ENCODE assay signal across 11 cellular contexts in the genomic region with DNA sequence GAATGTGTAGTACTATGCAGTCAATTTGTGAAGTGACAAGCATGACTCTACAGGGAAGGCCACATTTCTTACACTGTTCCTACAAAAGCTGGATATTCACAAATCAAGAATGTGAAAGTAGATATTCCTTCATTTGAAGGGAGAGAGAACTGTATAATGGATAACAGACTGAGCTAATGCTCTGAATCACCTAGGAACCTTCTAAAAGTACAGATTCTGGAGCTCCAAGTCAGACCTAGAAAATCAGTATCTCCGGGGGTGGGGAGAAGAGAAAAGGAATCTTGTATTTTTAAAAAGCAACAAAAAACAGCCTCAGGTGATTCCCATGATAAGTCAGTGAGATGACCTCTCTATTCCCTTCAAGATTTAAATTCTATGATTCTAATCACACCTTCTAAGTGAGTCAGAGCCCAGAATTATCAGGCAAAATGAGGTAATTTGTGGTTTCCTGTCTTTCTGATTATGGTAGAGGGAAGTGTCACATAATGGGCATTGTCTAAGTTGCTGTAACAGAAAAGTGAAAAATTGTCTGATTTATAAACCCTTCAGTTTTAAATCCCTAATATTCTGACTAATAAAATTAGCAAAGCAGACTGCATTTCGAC.
A peak's percentile ranks its signal among the peaks of the same experiment; 100 is the strongest.
DNase-seq lines count a peak whose midpoint lies in the region; ATAC-seq, FAIRE-seq and TF ChIP-seq lines count a peak whose summit lies in the region.
"Had no signal": no experiment of that assay in that cellular context is flagged by ENCODE, and none has a peak within 500 bp of the region (broad histone marks: within the 10 kb centered on the region; RNA-seq: fewer than 3 reads in every experiment).

No MANE protein-coding gene starts in this region.

- no peaks in the 10 kb centered on the region for H4K20me1 ChIP-seq in GM12878 (ENCODE audit: control insufficient read depth, insufficient read depth)

- no peak for TF ChIP-seq EP300 in GM12878 (IDR thresholded peaks at IDR 0.05; ENCODE audit: borderline replicate concordance in 1 of 2, control insufficient read depth in 1 of 2, low read depth in 2 of 2, low read length in 2 of 2)

- no peak overlapping the region for H3K27ac ChIP-seq in GM12878 (ENCODE audit: control insufficient read depth, insufficient read depth)
- H3K27ac ChIP-seq in small intestine (ENCODE audit: low read depth in 1 of 2, low read length in 1 of 2) = no peak overlapping the region
- no peak overlapping the region for H3K27ac ChIP-seq in upper lobe of right lung

- 31% methylated on average over 2 of the region's 2 CpGs for WGBS in GM12878 (ENCODE audit: insufficient coverage, insufficient replicate concordance, low lambda C conversion rate, missing lambda C conversion rate)
- WGBS in small intestine, 3 donors = 74 to 84% (median 79%) methylated on average over 2 of the region's 2 CpGs

- H3K36me3 Mint-ChIP-seq in activated T-cell treated with anti-CD3 and anti-CD28 coated beads, Interleukin-2, amount 50 U/mL, for 4 hours (ENCODE audit: insufficient read depth) = no peaks in the 10 kb centered on the region
- H3K36me3 Mint-ChIP-seq: naive B cell had no signal

- peak overlapping the region; percentile 63 for H3K4me3 Mint-ChIP-seq in activated T-cell treated with anti-CD3 and anti-CD28 coated beads, Interleukin-2, amount 50 U/mL, for 4 hours
- H3K4me3 Mint-ChIP-seq: naive B cell had no signal

- peaks cover 6% of the 10 kb centered on the region for H3K9me3 Mint-ChIP-seq in activated T-cell treated with anti-CD3 and anti-CD28 coated beads, Interleukin-2, amount 50 U/mL, for 4 hours

- H3K4me3 ChIP-seq in GM12878 = no peak overlapping the region
- no peak overlapping the region for H3K4me3 ChIP-seq in small intestine (ENCODE audit: low read depth in 1 of 2, low read length in 2 of 2)
- H3K4me3 ChIP-seq in upper lobe of right lung = no peak overlapping the region

- H3K9ac ChIP-seq in GM12878 (ENCODE audit: control insufficient read depth, insufficient read depth, low read length) = no peak overlapping the region

- H3K27me3 Mint-ChIP-seq in activated T-cell treated with anti-CD3 and anti-CD28 coated beads, Interleukin-2, amount 50 U/mL, for 4 hours (ENCODE audit: low read depth) = no peaks in the 10 kb centered on the region

- TF ChIP-seq CTCF in GM12878 (IDR thresholded peaks at IDR 0.05 in 2 of 3, conservative IDR thresholded peaks at IDR 0.05 in 1 of 3; ENCODE audit: control insufficient read depth in 2 of 3, extremely low read depth in 1 of 3, insufficient read depth in 1 of 3, low read depth in 3 of 3, low read length in 3 of 3) = no peak
- TF ChIP-seq CTCF in upper lobe of right lung (IDR thresholded peaks at IDR 0.05) = no peak

- FAIRE-seq in GM12878 (lab: Jason Lieb, UNC) (no peak), small intestine (lab: Jason Lieb, UNC) (no peak)
- FAIRE-seq: G401.6, TTC549 had no signal

- TF ChIP-seq RAD21 in GM12878 (IDR thresholded peaks at IDR 0.05; ENCODE audit: insufficient read depth, low read depth, low read length) = no peak

- H3K4me1 Mint-ChIP-seq in activated T-cell treated with anti-CD3 and anti-CD28 coated beads, Interleukin-2, amount 50 U/mL, for 4 hours (ENCODE audit: low read depth) = peaks cover 83% of the 10 kb centered on the region
- H3K4me1 Mint-ChIP-seq: naive B cell had no signal

- BruUV-seq in GM12878 (replicated peaks; lab: Mats Ljungman, UMichigan) = no TSS peak

- H3K36me3 ChIP-seq in GM12878 (ENCODE audit: control insufficient read depth in 2 of 2, insufficient read depth in 2 of 2, low read length in 1 of 2) (no peaks in the 10 kb centered on the region), small intestine (ENCODE audit: control insufficient read depth in 2 of 2, insufficient read depth in 2 of 2, low read length in 2 of 2) (no peaks in the 10 kb centered on the region), upper lobe of right lung (no peaks in the 10 kb centered on the region)

- RAD21 ChIA-PET in GM12878 (lab: Charles Lee; ENCODE audit: unreplicated experiment) = no interaction called here

- H2AFZ ChIP-seq in GM12878 (ENCODE audit: control insufficient read depth, low read depth, low read length) = no peak overlapping the region

- H3K4me2 ChIP-seq in GM12878 (ENCODE audit: control insufficient read depth, insufficient read depth) = no peak overlapping the region

- H3K27me3 ChIP-seq in GM12878 (replicated peaks in 1 of 2; ENCODE audit: control insufficient read depth in 2 of 2, insufficient read depth in 2 of 2, low read length in 1 of 2) = no peaks in the 10 kb centered on the region
- H3K27me3 ChIP-seq in small intestine (ENCODE audit: control insufficient read depth in 2 of 2, insufficient read depth in 2 of 2, low read length in 2 of 2) = no peaks in the 10 kb centered on the region
- no peaks in the 10 kb centered on the region for H3K27me3 ChIP-seq in upper lobe of right lung

- H3K9me3 ChIP-seq in GM12878 (replicated peaks; ENCODE audit: control insufficient read depth, insufficient read depth, low read length) = no peaks in the 10 kb centered on the region; the same call in 2 of the 3 replicates
- no peaks in the 10 kb centered on the region for H3K9me3 ChIP-seq in small intestine (ENCODE audit: control insufficient read depth, low read depth)
- no peaks in the 10 kb centered on the region for H3K9me3 ChIP-seq in upper lobe of right lung

- CTCF ChIA-PET in GM12878 (lab: Yijun Ruan, JAX) = no interaction called here

- in situ Hi-C loops in GM12878 (cut with MboI) = no loop called here

- intact Hi-C loops in GM12878 (cut with micrococcal nuclease; ENCODE audit: unreplicated experiment) (no loop called here), upper lobe of right lung (cut with DNase I) (no loop called here)

- DNase-seq in activated T-cell treated with anti-CD3 and anti-CD28 coated beads, Interleukin-2, amount 50 U/mL, for 4 hours = no peak
- DNase-seq in activated T-cell treated with anti-CD3 and anti-CD28 coated beads, Interleukin-2, amount 50 U/mL, for 48 hours = no peak
- DNase-seq in NOMO-1 (lab: John Stamatoyannopoulos, UW; ENCODE audit: unreplicated experiment in 2 of 2) (peak; percentile 80 to 83), GM12878 (ENCODE audit: low read depth, low spot score) (no peak), small intestine (peak; percentile 33), iPS-NIHi11 (ENCODE audit: low spot score) (no peak), upper lobe of right lung (no peak)
- DNase-seq: naive B cell had no signal

- no peaks in the 10 kb centered on the region for H3K79me2 ChIP-seq in GM12878 (ENCODE audit: control insufficient read depth, insufficient read depth, low read length)

- TF ChIP-seq POLR2A in GM12878 (IDR thresholded peaks at IDR 0.05; ENCODE audit: low read depth, low read length) = no peak

- SMC1A ChIA-PET in GM12878 (lab: Charles Lee; ENCODE audit: uncharacterized antibody, unreplicated experiment) = no interaction called here

- POLR2A ChIA-PET in GM12878 (lab: Charles Lee) = no interaction called here

- peak; percentile 73 to 74 for ATAC-seq in activated T-cell treated with anti-CD3 and anti-CD28 coated beads, Interleukin-2, amount 50 U/mL, for 4 hours
- peak; percentile 58 for ATAC-seq in GM12878
- ATAC-seq in upper lobe of right lung = no peak
- ATAC-seq in esophagus mucosa = no peak

- H3K4me1 ChIP-seq in GM12878 (ENCODE audit: control insufficient read depth, insufficient read depth, low read length) (peaks cover 15% of the 10 kb centered on the region), small intestine (ENCODE audit: control insufficient read depth in 2 of 2, insufficient read depth in 1 of 2, low read depth in 1 of 2, low read length in 1 of 2) (no peaks in the 10 kb centered on the region), upper lobe of right lung (no peaks in the 10 kb centered on the region)

TF ChIP-seq in GM12878, 131 proteins besides CTCF, POLR2A, EP300 and RAD21 (continues in another document):
- TF ChIP-seq, protein P1, sequence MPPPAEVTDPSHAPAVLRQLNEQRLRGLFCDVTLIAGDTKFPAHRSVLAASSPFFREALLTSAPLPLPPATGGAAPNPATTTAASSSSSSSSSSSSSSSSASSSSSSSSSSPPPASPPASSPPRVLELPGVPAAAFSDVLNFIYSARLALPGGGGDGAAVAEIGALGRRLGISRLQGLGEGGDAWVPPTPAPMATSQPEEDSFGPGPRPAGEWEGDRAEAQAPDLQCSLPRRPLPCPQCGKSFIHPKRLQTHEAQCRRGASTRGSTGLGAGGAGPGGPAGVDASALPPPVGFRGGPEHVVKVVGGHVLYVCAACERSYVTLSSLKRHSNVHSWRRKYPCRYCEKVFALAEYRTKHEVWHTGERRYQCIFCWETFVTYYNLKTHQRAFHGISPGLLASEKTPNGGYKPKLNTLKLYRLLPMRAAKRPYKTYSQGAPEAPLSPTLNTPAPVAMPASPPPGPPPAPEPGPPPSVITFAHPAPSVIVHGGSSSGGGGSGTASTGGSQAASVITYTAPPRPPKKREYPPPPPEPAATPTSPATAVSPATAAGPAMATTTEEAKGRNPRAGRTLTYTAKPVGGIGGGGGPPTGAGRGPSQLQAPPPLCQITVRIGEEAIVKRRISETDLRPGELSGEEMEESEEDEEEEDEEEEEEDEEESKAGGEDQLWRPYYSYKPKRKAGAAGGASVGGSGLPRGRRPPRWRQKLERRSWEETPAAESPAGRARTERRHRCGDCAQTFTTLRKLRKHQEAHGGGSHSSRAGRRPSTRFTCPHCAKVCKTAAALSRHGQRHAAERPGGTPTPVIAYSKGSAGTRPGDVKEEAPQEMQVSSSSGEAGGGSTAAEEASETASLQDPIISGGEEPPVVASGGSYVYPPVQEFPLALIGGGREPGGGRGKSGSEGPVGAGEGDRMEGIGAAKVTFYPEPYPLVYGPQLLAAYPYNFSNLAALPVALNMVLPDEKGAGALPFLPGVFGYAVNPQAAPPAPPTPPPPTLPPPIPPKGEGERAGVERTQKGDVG (CRISPR knock-in tag; IDR thresholded peaks at IDR 0.05) = no peak
- TF ChIP-seq SMC3 (IDR thresholded peaks at IDR 0.05; ENCODE audit: borderline replicate concordance, low read length) = no peak
- no peak for TF ChIP-seq TBL1XR1 (IDR thresholded peaks at IDR 0.05; ENCODE audit: low read depth, low read length)
- TF ChIP-seq CBFB (IDR thresholded peaks at IDR 0.05; ENCODE audit: low read depth) = peak; percentile 60; the same call in 1 of the 2 replicates
- TF ChIP-seq ATF7 (IDR thresholded peaks at IDR 0.05; ENCODE audit: low read depth) = peak; percentile 61
- no peak for TF ChIP-seq SMAD1 (IDR thresholded peaks at IDR 0.05; ENCODE audit: low read depth, partially characterized antibody)
- TF ChIP-seq, protein P2, sequence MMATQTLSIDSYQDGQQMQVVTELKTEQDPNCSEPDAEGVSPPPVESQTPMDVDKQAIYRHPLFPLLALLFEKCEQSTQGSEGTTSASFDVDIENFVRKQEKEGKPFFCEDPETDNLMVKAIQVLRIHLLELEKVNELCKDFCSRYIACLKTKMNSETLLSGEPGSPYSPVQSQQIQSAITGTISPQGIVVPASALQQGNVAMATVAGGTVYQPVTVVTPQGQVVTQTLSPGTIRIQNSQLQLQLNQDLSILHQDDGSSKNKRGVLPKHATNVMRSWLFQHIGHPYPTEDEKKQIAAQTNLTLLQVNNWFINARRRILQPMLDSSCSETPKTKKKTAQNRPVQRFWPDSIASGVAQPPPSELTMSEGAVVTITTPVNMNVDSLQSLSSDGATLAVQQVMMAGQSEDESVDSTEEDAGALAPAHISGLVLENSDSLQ (IDR thresholded peaks at IDR 0.05) = no peak
- TF ChIP-seq EED (IDR thresholded peaks at IDR 0.05; ENCODE audit: low read depth) = no peak
- TF ChIP-seq WRNIP1 (IDR thresholded peaks at IDR 0.05; ENCODE audit: borderline replicate concordance, low read depth, low read length) = no peak

Comparison
In these comparisons a context has a peak if more than half of its experiments do, and no peak if none do; other contexts are left out.
1. ATAC-seq: peak in activated T-cell treated with anti-CD3 and anti-CD28 coated beads, Interleukin-2, amount 50 U/mL, for 4 hours (2 of 2) and GM12878 (single experiment); none in upper lobe of right lung (single experiment) and esophagus mucosa (single experiment).
2. DNase-seq: peak in NOMO-1 (2 of 2) and small intestine (single experiment); none in activated T-cell treated with anti-CD3 and anti-CD28 coated beads, Interleukin-2, amount 50 U/mL, for 4 hours (single experiment), activated T-cell treated with anti-CD3 and anti-CD28 coated beads, Interleukin-2, amount 50 U/mL, for 48 hours (0 of 2), GM12878 (single experiment), iPS-NIHi11 (single experiment) and upper lobe of right lung (single experiment).